In the genomic region with DNA sequence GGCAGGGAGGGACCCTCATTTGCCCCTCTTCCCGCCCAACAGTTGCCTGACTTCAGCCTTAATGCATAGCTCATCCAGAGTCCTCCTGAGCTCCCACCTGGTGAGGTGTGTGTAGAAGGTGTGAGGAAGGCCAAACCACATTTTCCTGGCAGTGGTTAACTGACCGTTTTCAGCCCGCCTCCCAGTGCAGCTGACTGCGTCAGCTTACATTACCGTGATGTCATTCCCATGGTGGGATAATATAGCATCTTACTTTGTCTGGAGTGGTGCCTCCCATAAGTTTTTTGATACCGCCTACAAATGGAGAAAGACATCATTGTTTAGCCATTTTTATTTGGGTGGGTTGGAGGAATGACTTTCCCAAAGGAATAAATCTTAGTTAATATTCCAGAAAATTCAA, we compare ENCODE assay signal across 1 cellular context.
TF ChIP-seq lines count a peak whose summit lies in the region.

No MANE protein-coding gene starts in this region.

TF ChIP-seq in GM12878, 131 proteins besides CTCF, POLR2A, EP300 and RAD21 (continued from another document):
- TF ChIP-seq, protein P1, sequence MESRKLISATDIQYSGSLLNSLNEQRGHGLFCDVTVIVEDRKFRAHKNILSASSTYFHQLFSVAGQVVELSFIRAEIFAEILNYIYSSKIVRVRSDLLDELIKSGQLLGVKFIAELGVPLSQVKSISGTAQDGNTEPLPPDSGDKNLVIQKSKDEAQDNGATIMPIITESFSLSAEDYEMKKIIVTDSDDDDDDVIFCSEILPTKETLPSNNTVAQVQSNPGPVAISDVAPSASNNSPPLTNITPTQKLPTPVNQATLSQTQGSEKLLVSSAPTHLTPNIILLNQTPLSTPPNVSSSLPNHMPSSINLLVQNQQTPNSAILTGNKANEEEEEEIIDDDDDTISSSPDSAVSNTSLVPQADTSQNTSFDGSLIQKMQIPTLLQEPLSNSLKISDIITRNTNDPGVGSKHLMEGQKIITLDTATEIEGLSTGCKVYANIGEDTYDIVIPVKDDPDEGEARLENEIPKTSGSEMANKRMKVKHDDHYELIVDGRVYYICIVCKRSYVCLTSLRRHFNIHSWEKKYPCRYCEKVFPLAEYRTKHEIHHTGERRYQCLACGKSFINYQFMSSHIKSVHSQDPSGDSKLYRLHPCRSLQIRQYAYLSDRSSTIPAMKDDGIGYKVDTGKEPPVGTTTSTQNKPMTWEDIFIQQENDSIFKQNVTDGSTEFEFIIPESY (IDR thresholded peaks at IDR 0.05), result no peak
- peak; percentile 81 for TF ChIP-seq CREB1 (IDR thresholded peaks at IDR 0.05; ENCODE audit: low read depth)
- TF ChIP-seq ZZZ3 (IDR thresholded peaks at IDR 0.05; ENCODE audit: control insufficient read depth, insufficient read length, low read depth), result no peak
- TF ChIP-seq NR2C1 (IDR thresholded peaks at IDR 0.05), result no peak
- TF ChIP-seq SREBF1 (IDR thresholded peaks at IDR 0.05; ENCODE audit: low read length), result no peak
- TF ChIP-seq CHD4 (IDR thresholded peaks at IDR 0.05), result no peak
- TF ChIP-seq SREBF2 (IDR thresholded peaks at IDR 0.05; ENCODE audit: low read length), result no peak
- no peak for TF ChIP-seq CHD2 (IDR thresholded peaks at IDR 0.05; ENCODE audit: borderline replicate concordance, low read depth, low read length)
- TF ChIP-seq HDAC2 (IDR thresholded peaks at IDR 0.05), result no peak
- TF ChIP-seq CBX3 (IDR thresholded peaks at IDR 0.05; ENCODE audit: borderline replicate concordance, low read depth), result no peak
- no peak for TF ChIP-seq JUNB (IDR thresholded peaks at IDR 0.05)
- peak; percentile 25; the same call in 1 of the 2 replicates for TF ChIP-seq EED (IDR thresholded peaks at IDR 0.05; ENCODE audit: low read depth)
- no peak for TF ChIP-seq MAX (IDR thresholded peaks at IDR 0.05; ENCODE audit: low read depth, low read length)
- peak; percentile 41 for TF ChIP-seq IKZF1 (conservative IDR thresholded peaks at IDR 0.05)
- TF ChIP-seq ESRRA (IDR thresholded peaks at IDR 0.05; ENCODE audit: low read length), result no peak
- TF ChIP-seq, protein P2, sequence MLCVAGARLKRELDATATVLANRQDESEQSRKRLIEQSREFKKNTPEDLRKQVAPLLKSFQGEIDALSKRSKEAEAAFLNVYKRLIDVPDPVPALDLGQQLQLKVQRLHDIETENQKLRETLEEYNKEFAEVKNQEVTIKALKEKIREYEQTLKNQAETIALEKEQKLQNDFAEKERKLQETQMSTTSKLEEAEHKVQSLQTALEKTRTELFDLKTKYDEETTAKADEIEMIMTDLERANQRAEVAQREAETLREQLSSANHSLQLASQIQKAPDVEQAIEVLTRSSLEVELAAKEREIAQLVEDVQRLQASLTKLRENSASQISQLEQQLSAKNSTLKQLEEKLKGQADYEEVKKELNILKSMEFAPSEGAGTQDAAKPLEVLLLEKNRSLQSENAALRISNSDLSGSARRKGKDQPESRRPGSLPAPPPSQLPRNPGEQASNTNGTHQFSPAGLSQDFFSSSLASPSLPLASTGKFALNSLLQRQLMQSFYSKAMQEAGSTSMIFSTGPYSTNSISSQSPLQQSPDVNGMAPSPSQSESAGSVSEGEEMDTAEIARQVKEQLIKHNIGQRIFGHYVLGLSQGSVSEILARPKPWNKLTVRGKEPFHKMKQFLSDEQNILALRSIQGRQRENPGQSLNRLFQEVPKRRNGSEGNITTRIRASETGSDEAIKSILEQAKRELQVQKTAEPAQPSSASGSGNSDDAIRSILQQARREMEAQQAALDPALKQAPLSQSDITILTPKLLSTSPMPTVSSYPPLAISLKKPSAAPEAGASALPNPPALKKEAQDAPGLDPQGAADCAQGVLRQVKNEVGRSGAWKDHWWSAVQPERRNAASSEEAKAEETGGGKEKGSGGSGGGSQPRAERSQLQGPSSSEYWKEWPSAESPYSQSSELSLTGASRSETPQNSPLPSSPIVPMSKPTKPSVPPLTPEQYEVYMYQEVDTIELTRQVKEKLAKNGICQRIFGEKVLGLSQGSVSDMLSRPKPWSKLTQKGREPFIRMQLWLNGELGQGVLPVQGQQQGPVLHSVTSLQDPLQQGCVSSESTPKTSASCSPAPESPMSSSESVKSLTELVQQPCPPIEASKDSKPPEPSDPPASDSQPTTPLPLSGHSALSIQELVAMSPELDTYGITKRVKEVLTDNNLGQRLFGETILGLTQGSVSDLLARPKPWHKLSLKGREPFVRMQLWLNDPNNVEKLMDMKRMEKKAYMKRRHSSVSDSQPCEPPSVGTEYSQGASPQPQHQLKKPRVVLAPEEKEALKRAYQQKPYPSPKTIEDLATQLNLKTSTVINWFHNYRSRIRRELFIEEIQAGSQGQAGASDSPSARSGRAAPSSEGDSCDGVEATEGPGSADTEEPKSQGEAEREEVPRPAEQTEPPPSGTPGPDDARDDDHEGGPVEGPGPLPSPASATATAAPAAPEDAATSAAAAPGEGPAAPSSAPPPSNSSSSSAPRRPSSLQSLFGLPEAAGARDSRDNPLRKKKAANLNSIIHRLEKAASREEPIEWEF (IDR thresholded peaks at IDR 0.05; ENCODE audit: insufficient replicate concordance, low read depth, low read length), result no peak
- no peak for TF ChIP-seq USF2 (IDR thresholded peaks at IDR 0.05; ENCODE audit: borderline replicate concordance, low read depth, low read length)
- TF ChIP-seq WRNIP1 (IDR thresholded peaks at IDR 0.05; ENCODE audit: borderline replicate concordance, low read depth, low read length), result no peak
- TF ChIP-seq POU2F2 (IDR thresholded peaks at IDR 0.05; ENCODE audit: borderline replicate concordance, low read depth, low read length), result no peak
